In the genomic region with DNA sequence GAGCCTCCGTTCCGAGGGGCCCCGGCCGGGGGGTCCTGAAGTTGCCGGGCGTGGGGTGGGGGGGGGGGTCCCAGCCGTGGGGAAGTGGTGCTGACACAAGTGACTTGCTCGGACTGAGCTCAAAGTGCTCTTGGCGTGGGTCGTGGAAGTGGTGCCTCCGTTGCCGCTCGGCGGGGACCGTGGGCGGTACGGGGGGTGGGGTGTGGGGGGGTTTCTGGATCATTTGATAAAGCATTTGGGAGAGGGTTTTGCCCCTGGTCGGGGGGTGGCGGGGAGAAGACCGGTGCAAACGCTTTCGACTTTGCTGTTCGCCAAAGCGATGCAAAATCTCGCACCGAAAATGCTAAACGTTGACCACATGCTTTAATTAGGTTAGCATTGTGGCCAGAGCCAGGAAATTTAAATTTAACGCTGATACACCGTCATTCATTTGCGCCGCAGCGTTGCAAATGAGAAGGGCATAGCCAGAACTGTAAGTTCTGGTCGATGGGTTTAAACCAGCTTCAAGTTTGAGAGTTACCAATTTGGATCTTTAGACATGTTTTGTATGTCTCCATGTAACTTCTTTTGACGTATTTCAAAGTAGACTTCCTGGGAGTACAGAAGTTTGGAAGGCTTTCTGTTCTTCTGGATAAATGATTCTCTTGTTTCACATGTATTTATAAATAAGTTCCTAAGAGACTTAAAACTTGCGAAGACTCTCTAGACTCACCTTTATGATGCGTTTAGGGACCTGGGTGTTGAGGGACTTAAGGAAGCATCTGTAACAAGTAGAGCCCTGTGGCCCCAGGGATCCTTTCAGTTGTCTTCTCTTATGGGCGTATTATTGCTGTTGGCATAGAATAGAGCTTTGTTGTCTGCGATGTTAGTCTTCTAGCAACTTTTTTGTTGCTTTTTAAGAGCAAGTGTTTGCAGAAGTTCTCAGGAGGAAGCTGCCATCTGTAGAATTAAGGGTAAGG, we compare ENCODE assay signal across 8 cellular contexts. TPM values are rescaled to one million over a fixed set of nuclear protein-coding genes. Genes with fewer than 3 reads are reported as not detected.
A peak's percentile ranks its signal among the peaks of the same experiment; 100 is the strongest.
DNase-seq lines count a peak whose midpoint lies in the region; ATAC-seq, FAIRE-seq and TF ChIP-seq lines count a peak whose summit lies in the region.

No MANE protein-coding gene starts in this region.

- H3K36me3 ChIP-seq in mesodermal cell (ENCODE audit: control insufficient read depth, insufficient read depth, low read length), result peaks cover 10% of the 10 kb centered on the region
- H3K36me3 ChIP-seq in suprapubic skin, result no peaks in the 10 kb centered on the region

- no peak for FAIRE-seq in RCC 7860 (lab: Jason Lieb, UNC)

- H3K9me3 ChIP-seq in mesodermal cell (ENCODE audit: control insufficient read depth, low read length), result peaks cover 17% of the 10 kb centered on the region
- H3K9me3 ChIP-seq in suprapubic skin, result peaks cover 6% of the 10 kb centered on the region

- intact Hi-C loops in Calu3 (cut with micrococcal nuclease; ENCODE audit: unreplicated experiment), result loop anchor here (5.0 to 10.0 kb wide), 2 partner anchors 420 to 462 kb away; no protein-coding TSS in a partner anchor
- intact Hi-C loops in dendritic cell treated with granulocyte-macrophage colony-stimulating factor and Interleukin-4, amounts not matched to agents 40 ng/mL and 50 ng/mL, for 4 days (cut with micrococcal nuclease), result loop anchor here (5.0 to 10.0 kb wide), 2 partner anchors 462 to 640 kb away; a partner anchor contains a TSS

- 0 to 7% methylated on average over 19 to 24 of the region's 38 CpGs for WGBS in mesodermal cell (ENCODE audit: insufficient coverage in 2 of 2), 2 experiments
- WGBS in suprapubic skin, result 2% methylated on average over 21 of the region's 38 CpGs

- no peak for TF ChIP-seq POLR2A in suprapubic skin (IDR thresholded peaks at IDR 0.05)

- H3K27me3 Mint-ChIP-seq in Calu3 (ENCODE audit: unreplicated experiment) (peaks cover 12% of the 10 kb centered on the region), HFFc6 (ENCODE audit: insufficient read depth) (peaks cover 6% of the 10 kb centered on the region)
- peaks cover 28% of the 10 kb centered on the region for H3K27me3 Mint-ChIP-seq in T-helper 2 cell treated with Interferon-gamma antibody and Interleukin-4, amounts not matched to agents 5 μg/mL and 100 μg/mL, for 36 hours (ENCODE audit: low read depth)
- peaks cover 21% of the 10 kb centered on the region for H3K27me3 Mint-ChIP-seq in dendritic cell treated with granulocyte-macrophage colony-stimulating factor and Interleukin-4, amounts not matched to agents 40 ng/mL and 50 ng/mL, for 4 days

- H3K36me3 Mint-ChIP-seq in Calu3 (ENCODE audit: insufficient read depth, unreplicated experiment), result peaks cover 27% of the 10 kb centered on the region
- H3K36me3 Mint-ChIP-seq in HFFc6 (ENCODE audit: low read depth), result peaks cover 20% of the 10 kb centered on the region
- H3K36me3 Mint-ChIP-seq in T-helper 2 cell treated with Interferon-gamma antibody and Interleukin-4, amounts not matched to agents 5 μg/mL and 100 μg/mL, for 36 hours (ENCODE audit: low read depth), result peaks cover 10% of the 10 kb centered on the region
- H3K36me3 Mint-ChIP-seq in dendritic cell treated with granulocyte-macrophage colony-stimulating factor and Interleukin-4, amounts not matched to agents 40 ng/mL and 50 ng/mL, for 4 days (ENCODE audit: low read depth), result no peaks in the 10 kb centered on the region

- TF ChIP-seq CTCF in Calu3 (IDR thresholded peaks at IDR 0.05; ENCODE audit: unreplicated experiment), result no peak
- no peak for TF ChIP-seq CTCF in HFFc6 (IDR thresholded peaks at IDR 0.05)
- TF ChIP-seq CTCF in suprapubic skin (IDR thresholded peaks at IDR 0.05), result no peak

- peaks cover 35% of the 10 kb centered on the region for H3K4me1 Mint-ChIP-seq in Calu3 (ENCODE audit: low read depth, unreplicated experiment)
- peaks cover 49% of the 10 kb centered on the region for H3K4me1 Mint-ChIP-seq in HFFc6 (ENCODE audit: low read depth)
- H3K4me1 Mint-ChIP-seq in T-helper 2 cell treated with Interferon-gamma antibody and Interleukin-4, amounts not matched to agents 5 μg/mL and 100 μg/mL, for 36 hours (ENCODE audit: low read depth), result peaks cover 38% of the 10 kb centered on the region
- H3K4me1 Mint-ChIP-seq in dendritic cell treated with granulocyte-macrophage colony-stimulating factor and Interleukin-4, amounts not matched to agents 40 ng/mL and 50 ng/mL, for 4 days (ENCODE audit: low read depth), result peaks cover 62% of the 10 kb centered on the region

- peak overlapping the region; percentile 66 for H3K4me3 Mint-ChIP-seq in Calu3 (ENCODE audit: low read depth, unreplicated experiment)
- H3K4me3 Mint-ChIP-seq in HFFc6, result peak overlapping the region; percentile 90
- peak overlapping the region; percentile 86 for H3K4me3 Mint-ChIP-seq in T-helper 2 cell treated with Interferon-gamma antibody and Interleukin-4, amounts not matched to agents 5 μg/mL and 100 μg/mL, for 36 hours
- H3K4me3 Mint-ChIP-seq in dendritic cell treated with granulocyte-macrophage colony-stimulating factor and Interleukin-4, amounts not matched to agents 40 ng/mL and 50 ng/mL, for 4 days, result peak overlapping the region; percentile 84

- no peak for ATAC-seq in HG03039 (IDR thresholded peaks at IDR 0.05; ENCODE audit: unreplicated experiment)

- no TSS peak for BruUV-seq in Calu3 (replicated peaks; lab: Mats Ljungman, UMichigan)

- H3K4me1 ChIP-seq in mesodermal cell (ENCODE audit: control insufficient read depth, insufficient read depth, low read length, poor library complexity, severe bottlenecking) (peaks cover 8% of the 10 kb centered on the region), suprapubic skin (peaks cover 31% of the 10 kb centered on the region)

- H3K4me3 ChIP-seq in mesodermal cell (ENCODE audit: extremely low read depth, insufficient read depth, low read length, poor library complexity, severe bottlenecking) (peak overlapping the region; percentile 59), suprapubic skin (peak overlapping the region; percentile 76)

- H3K9me3 Mint-ChIP-seq in Calu3 (ENCODE audit: low read depth, unreplicated experiment) (no peaks in the 10 kb centered on the region), HFFc6 (peaks cover 18% of the 10 kb centered on the region)
- H3K9me3 Mint-ChIP-seq in T-helper 2 cell treated with Interferon-gamma antibody and Interleukin-4, amounts not matched to agents 5 μg/mL and 100 μg/mL, for 36 hours, result peaks cover 11% of the 10 kb centered on the region
- no peaks in the 10 kb centered on the region for H3K9me3 Mint-ChIP-seq in dendritic cell treated with granulocyte-macrophage colony-stimulating factor and Interleukin-4, amounts not matched to agents 40 ng/mL and 50 ng/mL, for 4 days

- DNase-seq in Calu3 (no peak), HFFc6 (peak; percentile 24), suprapubic skin (ENCODE audit: low spot score in 2 of 2) (peak in 1 of 2 donors; percentile 66), RCC 7860 (ENCODE audit: low spot score) (no peak)
- DNase-seq in T-helper 2 cell treated with Interferon-gamma antibody and Interleukin-4, amounts not matched to agents 5 μg/mL and 100 μg/mL, for 36 hours (ENCODE audit: low spot score), result peak; percentile 21

- no peak overlapping the region for H3K27ac Mint-ChIP-seq in Calu3 (ENCODE audit: unreplicated experiment)
- H3K27ac Mint-ChIP-seq in HFFc6, result peak overlapping the region; percentile 80
- H3K27ac Mint-ChIP-seq in T-helper 2 cell treated with Interferon-gamma antibody and Interleukin-4, amounts not matched to agents 5 μg/mL and 100 μg/mL, for 36 hours, result peak overlapping the region; percentile 82
- H3K27ac Mint-ChIP-seq in dendritic cell treated with granulocyte-macrophage colony-stimulating factor and Interleukin-4, amounts not matched to agents 40 ng/mL and 50 ng/mL, for 4 days, result peak overlapping the region; percentile 74

- peak overlapping the region; percentile 32 for H3K27ac ChIP-seq in mesodermal cell (ENCODE audit: low read depth, low read length, severe bottlenecking)
- peak overlapping the region; percentile 91 for H3K27ac ChIP-seq in suprapubic skin

- TF ChIP-seq EP300 in suprapubic skin (IDR thresholded peaks at IDR 0.05), result no peak

- H3K27me3 ChIP-seq in suprapubic skin, result no peaks in the 10 kb centered on the region

- CTCF ChIA-PET in Calu3 (lab: Charles Lee), result interaction anchor here (0.6 kb wide), 1 partner anchor 116 kb away, joined by 3 read pairs; no protein-coding TSS in a partner anchor

RNA-seq across cellular contexts. Expression of a gene that starts 1.0 kb away (rescaled TPM):
- total RNA-seq in Calu3 (2022), result 45.2 and 48.9 TPM in 2 replicates
- total RNA-seq in HFFc6 (2021; fragmentation: NEBNext Ultra II Directional; extraction: Animal tissue kit (Norgen Biotek cat#: 25700)), result 10 to 100 TPM; 28.4 to 34.8 (median 33.8) TPM
- 40.0 TPM for polyA plus RNA-seq in mesodermal cell (2013, experiment 1 of 2)
- polyA plus RNA-seq in mesodermal cell (2013, experiment 2 of 2), result 42.9 TPM
- total RNA-seq in suprapubic skin, result 10 to 100 TPM; 42.2 to 70.6 (median 49.0) TPM

Comparison
In these comparisons a context has a peak if more than half of its experiments do, and no peak if none do; other contexts are left out.
1. DNase-seq: peak in HFFc6 (single experiment) and T-helper 2 cell treated with Interferon-gamma antibody and Interleukin-4, amounts not matched to agents 5 μg/mL and 100 μg/mL, for 36 hours (single experiment); none in Calu3 (single experiment) and RCC 7860 (single experiment).
2. Peak in every context shown above with its lines, with median percentiles within 50 percentile points of each other: H3K4me3 Mint-ChIP-seq.